In the genomic region with DNA sequence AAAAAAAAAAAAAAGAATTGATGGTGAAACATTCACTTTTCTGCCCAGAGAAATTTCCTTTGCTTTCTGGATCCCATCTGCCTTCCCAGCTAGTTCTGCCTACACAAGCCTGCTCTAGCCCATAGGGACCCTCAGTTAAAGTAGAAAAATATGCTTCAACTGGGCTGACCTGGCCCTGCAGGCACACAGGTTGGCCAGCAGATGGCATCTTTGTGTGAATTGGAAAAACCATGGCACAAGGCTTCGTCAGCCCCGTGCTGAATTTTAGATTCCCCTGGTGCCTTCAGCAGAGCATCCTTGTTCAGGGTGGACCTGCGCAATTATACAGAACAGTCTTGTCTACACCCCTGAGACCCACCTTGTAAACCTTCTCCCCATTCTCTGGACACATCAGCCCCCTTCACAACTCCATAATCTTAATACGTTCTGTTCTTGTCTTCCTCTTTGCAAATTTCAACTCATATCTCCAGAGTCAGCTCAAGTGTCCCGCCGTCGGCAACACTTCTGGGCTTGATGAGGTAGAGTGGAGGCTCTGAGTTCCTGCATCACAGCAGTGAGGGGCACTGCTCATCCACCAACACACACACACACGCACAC, we compare ENCODE assay signal across 8 cellular contexts.
DNase-seq lines count a peak whose midpoint lies in the region; ATAC-seq and TF ChIP-seq lines count a peak whose summit lies in the region.

No MANE protein-coding gene starts in this region.

- H3K36me3 Mint-ChIP-seq in activated T-helper 1 cell treated with anti-CD3 and anti-CD28 coated beads, Interleukin-12 subunit alpha, Interleukin-12 subunit beta, Interleukin-2, Interleukin-4 antibody, amounts not matched to agents 30 ng/mL and 10 ng/mL and 1 ng/mL, durations not matched to agents 14 hours and 24 hours and 36 hours (ENCODE audit: low read depth): no peaks in the 10 kb centered on the region

- no peak overlapping the region for H3K9ac ChIP-seq in OCI-LY1 (ENCODE audit: low read length)

- H3K27me3 ChIP-seq in OCI-LY1 (ENCODE audit: insufficient read depth, low read length): no peaks in the 10 kb centered on the region; the same call in 1 of the 2 replicates

- H3K9me3 Mint-ChIP-seq in activated T-helper 1 cell treated with anti-CD3 and anti-CD28 coated beads, Interleukin-12 subunit alpha, Interleukin-12 subunit beta, Interleukin-2, Interleukin-4 antibody, amounts not matched to agents 30 ng/mL and 10 ng/mL and 1 ng/mL, durations not matched to agents 14 hours and 24 hours and 36 hours: no peaks in the 10 kb centered on the region

- peak; percentile 87 for ATAC-seq in GM18873 (IDR thresholded peaks at IDR 0.05; ENCODE audit: low FRiP score, unreplicated experiment)
- peak; percentile 77 for ATAC-seq in HG03095 (IDR thresholded peaks at IDR 0.05; ENCODE audit: unreplicated experiment)

- no peaks in the 10 kb centered on the region for H3K79me2 ChIP-seq in OCI-LY1 (ENCODE audit: insufficient read depth, low read length)

- no peak overlapping the region for H3K4me3 Mint-ChIP-seq in activated T-helper 1 cell treated with anti-CD3 and anti-CD28 coated beads, Interleukin-12 subunit alpha, Interleukin-12 subunit beta, Interleukin-2, Interleukin-4 antibody, amounts not matched to agents 30 ng/mL and 10 ng/mL and 1 ng/mL, durations not matched to agents 14 hours and 24 hours and 36 hours

- H3K27me3 Mint-ChIP-seq in activated T-helper 1 cell treated with anti-CD3 and anti-CD28 coated beads, Interleukin-12 subunit alpha, Interleukin-12 subunit beta, Interleukin-2, Interleukin-4 antibody, amounts not matched to agents 30 ng/mL and 10 ng/mL and 1 ng/mL, durations not matched to agents 14 hours and 24 hours and 36 hours (ENCODE audit: insufficient read depth): peaks cover 2% of the 10 kb centered on the region

- H4K20me1 ChIP-seq in OCI-LY1 (ENCODE audit: insufficient read depth, low read length): no peaks in the 10 kb centered on the region

- peaks cover 7% of the 10 kb centered on the region for H3K4me1 Mint-ChIP-seq in activated T-helper 1 cell treated with anti-CD3 and anti-CD28 coated beads, Interleukin-12 subunit alpha, Interleukin-12 subunit beta, Interleukin-2, Interleukin-4 antibody, amounts not matched to agents 30 ng/mL and 10 ng/mL and 1 ng/mL, durations not matched to agents 14 hours and 24 hours and 36 hours (ENCODE audit: low read depth)

- TF ChIP-seq CTCF in OCI-LY1 (IDR thresholded peaks at IDR 0.05; ENCODE audit: low read length): peak; percentile 77

- H3K9me3 ChIP-seq in OCI-LY1 (ENCODE audit: low read length): no peaks in the 10 kb centered on the region

- no peak overlapping the region for H3K27ac Mint-ChIP-seq in activated T-helper 1 cell treated with anti-CD3 and anti-CD28 coated beads, Interleukin-12 subunit alpha, Interleukin-12 subunit beta, Interleukin-2, Interleukin-4 antibody, amounts not matched to agents 30 ng/mL and 10 ng/mL and 1 ng/mL, durations not matched to agents 14 hours and 24 hours and 36 hours

- H3K4me2 ChIP-seq in OCI-LY1 (ENCODE audit: low read length): no peak overlapping the region

- intact Hi-C loops in activated T-helper 1 cell treated with anti-CD3 and anti-CD28 coated beads, Interleukin-12 subunit alpha, Interleukin-12 subunit beta, Interleukin-2, Interleukin-4 antibody, amounts not matched to agents 30 ng/mL and 10 ng/mL and 1 ng/mL, durations not matched to agents 14 hours and 24 hours and 36 hours (cut with micrococcal nuclease): loop anchor here (1.0 kb wide), 2 partner anchors 17 to 157 kb away; no protein-coding TSS in a partner anchor

- H2AFZ ChIP-seq in OCI-LY1 (ENCODE audit: low read length): no peak overlapping the region

- H3K4me3 ChIP-seq in OCI-LY1 (ENCODE audit: low read depth, low read length, poor library complexity, severe bottlenecking): no peak overlapping the region

- no peaks in the 10 kb centered on the region for H3F3A ChIP-seq in OCI-LY1 (ENCODE audit: insufficient read depth, low read length)

- H3K4me1 ChIP-seq in OCI-LY1 (ENCODE audit: insufficient read depth, low read length, severe bottlenecking): no peaks in the 10 kb centered on the region

- no peaks in the 10 kb centered on the region for H3K9me2 ChIP-seq in OCI-LY1 (ENCODE audit: low read depth, low read length)

- H3K27ac ChIP-seq in OCI-LY1 (ENCODE audit: low read depth, low read length, poor library complexity, severe bottlenecking): no peak overlapping the region

- no peaks in the 10 kb centered on the region for H3K36me3 ChIP-seq in OCI-LY1 (ENCODE audit: insufficient read depth, low read length)

- peak; percentile 25 for DNase-seq in COLO668 (lab: John Stamatoyannopoulos, UW; ENCODE audit: unreplicated experiment)
- DNase-seq in activated T-helper 1 cell treated with anti-CD3 and anti-CD28 coated beads, Interleukin-12 subunit alpha, Interleukin-12 subunit beta, Interleukin-2, Interleukin-4 antibody, amounts not matched to agents 30 ng/mL and 10 ng/mL and 1 ng/mL, durations not matched to agents 14 hours and 24 hours and 36 hours (ENCODE audit: low spot score): peak; percentile 38
- DNase-seq in foreskin melanocyte: peak; percentile 24
- DNase-seq in retina: peak; percentile 67
- DNase-seq in occipital lobe (lab: John Stamatoyannopoulos, UW): no peak
